15 cellular contexts compared by ENCODE assay signal in genomic region chr13:100297413-100297812, GRCh38.
DNase-seq lines count a peak whose midpoint lies in the region; ATAC-seq, FAIRE-seq and TF ChIP-seq lines count a peak whose summit lies in the region.
"Had no signal": no experiment of that assay in that cellular context is flagged by ENCODE, and none has a peak within 500 bp of the region (broad histone marks: within the 10 kb centered on the region; RNA-seq: fewer than 3 reads in every experiment).

No MANE protein-coding gene starts in this region.

- peak overlapping the region; percentile 34 for H3K27ac Mint-ChIP-seq in chondrocyte (ENCODE audit: unreplicated experiment)
- H3K27ac Mint-ChIP-seq: B cell; CD4-positive, alpha-beta T cell had no signal

- intact Hi-C loops in Right ventricle myocardium superior (cut with DNase I), result no loop called here
- intact Hi-C loops in cardiac septum (cut with DNase I), result no loop called here
- intact Hi-C loops in psoas muscle (cut with DNase I), result no loop called here
- intact Hi-C loops in esophagus muscularis mucosa (cut with DNase I), result no loop called here

- H3K27me3 Mint-ChIP-seq in chondrocyte (ENCODE audit: low read depth), result no peaks in the 10 kb centered on the region
- H3K27me3 Mint-ChIP-seq: B cell; CD4-positive, alpha-beta T cell had no signal

- H3K9me3 ChIP-seq in psoas muscle (no peaks in the 10 kb centered on the region), esophagus muscularis mucosa (no peaks in the 10 kb centered on the region)

- TF ChIP-seq CTCF in chondrocyte (IDR thresholded peaks at IDR 0.05) (no peak), psoas muscle (IDR thresholded peaks at IDR 0.05) (no peak), esophagus muscularis mucosa (IDR thresholded peaks at IDR 0.05) (no peak)

- 45 to 66% (median 49%) methylated on average over 5 of the region's 5 CpGs for WGBS in psoas muscle, 3 donors
- WGBS in esophagus muscularis mucosa, result 73% methylated on average over 5 of the region's 5 CpGs

- no peak for TF ChIP-seq POLR2A in H54 (IDR thresholded peaks at IDR 0.05; ENCODE audit: low read depth, low read length)
- TF ChIP-seq POLR2A in esophagus muscularis mucosa (IDR thresholded peaks at IDR 0.05; ENCODE audit: low read depth), result no peak

- TF ChIP-seq EP300 in esophagus muscularis mucosa (IDR thresholded peaks at IDR 0.05), result no peak

- DNase-seq in Right ventricle myocardium superior, result no peak
- no peak for DNase-seq in cardiac septum (ENCODE audit: low spot score)
- DNase-seq in H54 (ENCODE audit: insufficient read length, low spot score), result no peak
- no peak for DNase-seq in chondrocyte (ENCODE audit: low spot score)
- DNase-seq in psoas muscle, result no peak
- DNase-seq in HK-2 (ENCODE audit: unreplicated experiment), result no peak
- no peak for DNase-seq in caudate nucleus (lab: John Stamatoyannopoulos, UW)
- DNase-seq in esophagus muscularis mucosa (ENCODE audit: extremely low spot score), result no peak
- DNase-seq: CD4-positive, alpha-beta T cell; DMS79 treated with DMSO at 0.1 percent for 48 hours; EL; GDM1 had no signal

- no peaks in the 10 kb centered on the region for H3K36me3 Mint-ChIP-seq in chondrocyte (ENCODE audit: low read depth)

- no peak overlapping the region for H3K4me3 ChIP-seq in psoas muscle
- no peak overlapping the region for H3K4me3 ChIP-seq in esophagus muscularis mucosa

- no peak overlapping the region for H3K4me3 Mint-ChIP-seq in chondrocyte (ENCODE audit: unreplicated experiment)
- H3K4me3 Mint-ChIP-seq: B cell; CD4-positive, alpha-beta T cell had no signal

- H3K27ac ChIP-seq in psoas muscle (no peak overlapping the region), caudate nucleus (ENCODE audit: low read depth, low read length) (no peak overlapping the region), esophagus muscularis mucosa (replicated peaks in 1 of 4) (no peak overlapping the region)
- H3K27ac ChIP-seq: HL-60 had no signal

- H3K36me3 ChIP-seq in psoas muscle (ENCODE audit: insufficient read depth in 1 of 2, low read depth in 1 of 2) (no peaks in the 10 kb centered on the region), esophagus muscularis mucosa (peaks cover 0 to 7% (median 0%) of the 10 kb centered on the region in 4 donors)

- H3K27me3 ChIP-seq in psoas muscle (ENCODE audit: insufficient read depth in 3 of 3, low read length in 2 of 3), result no peaks in the 10 kb centered on the region
- no peaks in the 10 kb centered on the region for H3K27me3 ChIP-seq in esophagus muscularis mucosa

- H3K4me1 ChIP-seq in psoas muscle, result peaks cover 6% of the 10 kb centered on the region
- no peaks in the 10 kb centered on the region for H3K4me1 ChIP-seq in esophagus muscularis mucosa

- ATAC-seq in Right ventricle myocardium superior (ENCODE audit: poor library complexity), result peak; percentile 46
- peak; percentile 61 to 97 (median 82) for ATAC-seq in psoas muscle
- ATAC-seq: HCT116 had no signal

- H3K9me3 Mint-ChIP-seq in chondrocyte (ENCODE audit: low read depth), result no peaks in the 10 kb centered on the region

- peak; percentile 80 for FAIRE-seq in H54 (lab: Jason Lieb, UNC)

- peaks cover 40% of the 10 kb centered on the region for H3K4me1 Mint-ChIP-seq in chondrocyte (ENCODE audit: low read depth)
- H3K4me1 Mint-ChIP-seq: B cell had no signal
